In genomic region chrX:117992324-117992723, GRCh38 we compare ENCODE assay signal across 14 cellular contexts.
DNase-seq lines count a peak whose midpoint lies in the region; ATAC-seq and TF ChIP-seq lines count a peak whose summit lies in the region.
"Had no signal": no experiment of that assay in that cellular context is flagged by ENCODE, and none has a peak within 500 bp of the region (broad histone marks: within the 10 kb centered on the region; RNA-seq: fewer than 3 reads in every experiment).

No MANE protein-coding gene starts in this region.

- H3K36me3 ChIP-seq in RWPE2 (ENCODE audit: low read depth) = no peaks in the 10 kb centered on the region
- no peaks in the 10 kb centered on the region for H3K36me3 ChIP-seq in mucosa of descending colon (ENCODE audit: low read depth)
- H3K36me3 ChIP-seq: BLaER1 had no signal

- DNase-seq in NCI-H748 (lab: John Stamatoyannopoulos, UW; ENCODE audit: unreplicated experiment) (peak; percentile 24), NCI-H748 treated with DMSO at 0.1 percent for 48 hours (lab: John Stamatoyannopoulos, UW) (no peak), RWPE2 (ENCODE audit: low spot score) (no peak), epithelial cell of prostate (ENCODE audit: low read depth, low spot score) (no peak), mucosa of descending colon (no peak), COR-L47 (lab: John Stamatoyannopoulos, UW) (no peak), sciatic nerve (ENCODE audit: low spot score) (no peak)
- no peak for DNase-seq in activated CD4-positive, alpha-beta T cell treated with anti-CD3 and anti-CD28 coated beads, Interleukin-2, amount 50 U/mL, for 48 hours
- DNase-seq: AML-193, DMS 273 treated with DMSO at 0.1 percent for 48 hours, H7 had no signal

- no peak overlapping the region for H3K4me3 ChIP-seq in RWPE2 (ENCODE audit: severe bottlenecking)
- H3K4me3 ChIP-seq in mucosa of descending colon = no peak overlapping the region
- H3K4me3 ChIP-seq: BLaER1, GM23338 had no signal

- intact Hi-C loops in mucosa of descending colon (cut with DNase I, micrococcal nuclease) (no loop called here), sciatic nerve (cut with DNase I) (no loop called here)

- H3K27ac ChIP-seq in RWPE2 (ENCODE audit: poor library complexity, severe bottlenecking) = peak overlapping the region; percentile 78
- peak overlapping the region; percentile 75 for H3K27ac ChIP-seq in epithelial cell of prostate
- H3K27ac ChIP-seq: 22Rv1, BLaER1 had no signal

- H3K4me1 ChIP-seq in RWPE2 (ENCODE audit: insufficient read depth, poor library complexity, severe bottlenecking) (peaks cover 37% of the 10 kb centered on the region), mucosa of descending colon (ENCODE audit: low read depth) (peaks cover 9% of the 10 kb centered on the region)
- H3K4me1 ChIP-seq: BLaER1 had no signal

- TF ChIP-seq CTCF in RWPE2 (IDR thresholded peaks at IDR 0.05; ENCODE audit: poor library complexity, severe bottlenecking) (no peak), mucosa of descending colon (IDR thresholded peaks at IDR 0.05) (no peak)

- no peaks in the 10 kb centered on the region for H3K27me3 ChIP-seq in RWPE2 (ENCODE audit: insufficient read depth, poor library complexity, severe bottlenecking)
- H3K27me3 ChIP-seq: BLaER1 had no signal

- H3K9me3 ChIP-seq in RWPE2 (ENCODE audit: severe bottlenecking) (no peaks in the 10 kb centered on the region), mucosa of descending colon (no peaks in the 10 kb centered on the region)
- H3K9me3 ChIP-seq: BLaER1 had no signal

- ATAC-seq in RWPE2 (ENCODE audit: low read depth) (peak; percentile 10; the same call in 1 of the 3 replicates), mucosa of descending colon (peak; percentile 71), sciatic nerve (no peak)
- ATAC-seq: GM23338 had no signal
